ENCODE assay signal across 14 cellular contexts in the genomic region with DNA sequence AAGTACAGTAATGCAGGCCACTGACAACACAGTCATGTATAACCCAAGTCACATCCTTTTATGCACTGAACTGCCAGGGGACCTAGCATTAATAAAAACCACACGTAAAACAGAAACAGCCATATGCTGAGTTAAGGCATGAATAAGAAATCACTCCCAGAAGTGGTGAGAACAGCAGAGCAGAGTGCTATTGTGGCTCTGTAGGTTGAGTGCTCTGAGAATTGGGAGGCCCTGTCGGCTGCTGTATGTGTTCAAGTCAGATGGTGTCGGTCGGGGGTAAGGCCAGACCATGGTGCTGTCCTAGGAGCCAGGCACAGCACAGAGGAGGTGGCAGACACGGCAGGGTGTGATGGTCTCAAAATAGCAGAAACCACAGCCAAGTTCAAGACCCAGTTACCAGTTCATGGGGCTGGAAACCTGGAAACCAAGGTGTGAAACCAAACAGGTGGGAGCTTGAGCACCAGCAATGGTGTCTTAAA.
DNase-seq lines count a peak whose midpoint lies in the region; ATAC-seq and FAIRE-seq lines count a peak whose summit lies in the region.
"Had no signal": no experiment of that assay in that cellular context is flagged by ENCODE, and none has a peak within 500 bp of the region (broad histone marks: within the 10 kb centered on the region; RNA-seq: fewer than 3 reads in every experiment).

No MANE protein-coding gene starts in this region.

- H3K36me3 Mint-ChIP-seq in activated CD8-positive, alpha-beta memory T cell treated with anti-CD3 and anti-CD28 coated beads, Interleukin-2, amount 10 ng/mL, durations not matched to agents 7 days and 5 days, result peaks cover 33% of the 10 kb centered on the region
- H3K36me3 Mint-ChIP-seq: mesothelial cell of epicardium had no signal

- no peak overlapping the region for H3K4me3 Mint-ChIP-seq in activated CD8-positive, alpha-beta memory T cell treated with anti-CD3 and anti-CD28 coated beads, Interleukin-2, amount 10 ng/mL, durations not matched to agents 7 days and 5 days
- H3K4me3 Mint-ChIP-seq: activated T-helper 1 cell treated with anti-CD3 and anti-CD28 coated beads, Interleukin-12 subunit alpha, Interleukin-12 subunit beta, Interleukin-2, Interleukin-4 antibody, amounts not matched to agents 30 ng/mL and 10 ng/mL and 1 ng/mL, durations not matched to agents 14 hours and 24 hours and 36 hours; mesothelial cell of epicardium had no signal

- FAIRE-seq in HTR-8/SVneo (lab: Jason Lieb, UNC), result no peak

- DNase-seq in activated CD8-positive, alpha-beta memory T cell treated with anti-CD3 and anti-CD28 coated beads, Interleukin-2, amount 10 ng/mL, durations not matched to agents 7 days and 5 days, result peak; percentile 63
- no peak for DNase-seq in activated CD8-positive, alpha-beta memory T cell treated with anti-CD3 and anti-CD28 coated beads for 24 hours
- DNase-seq in retina (peak; percentile 13), NCI-H446 (lab: John Stamatoyannopoulos, UW) (no peak), HTR-8/SVneo (ENCODE audit: insufficient read length, low spot score) (no peak), NCI-H187 treated with DMSO at 0.1 percent for 48 hours (lab: John Stamatoyannopoulos, UW) (no peak)
- DNase-seq: colonic mucosa; GDM1; heart left ventricle; stimulated activated naive CD4-positive, alpha-beta T cell treated with Interleukin-2 at 50 U/mL for 16 hours had no signal

- peak overlapping the region; percentile 44 for H3K27ac Mint-ChIP-seq in activated CD8-positive, alpha-beta memory T cell treated with anti-CD3 and anti-CD28 coated beads, Interleukin-2, amount 10 ng/mL, durations not matched to agents 7 days and 5 days
- H3K27ac Mint-ChIP-seq: mesothelial cell of epicardium had no signal

- H3K27me3 Mint-ChIP-seq in activated CD8-positive, alpha-beta memory T cell treated with anti-CD3 and anti-CD28 coated beads, Interleukin-2, amount 10 ng/mL, durations not matched to agents 7 days and 5 days, result no peaks in the 10 kb centered on the region

- CTCF ChIA-PET in activated CD8-positive, alpha-beta memory T cell treated with anti-CD3 and anti-CD28 coated beads, Interleukin-2, amount 10 ng/mL, durations not matched to agents 7 days and 5 days (lab: Charles Lee), result no interaction called here

- H3K4me1 Mint-ChIP-seq in activated CD8-positive, alpha-beta memory T cell treated with anti-CD3 and anti-CD28 coated beads, Interleukin-2, amount 10 ng/mL, durations not matched to agents 7 days and 5 days, result peaks cover 49% of the 10 kb centered on the region
- H3K4me1 Mint-ChIP-seq: mesothelial cell of epicardium had no signal

- ATAC-seq in activated CD8-positive, alpha-beta memory T cell treated with anti-CD3 and anti-CD28 coated beads, Interleukin-2, amount 10 ng/mL, durations not matched to agents 7 days and 5 days, result peak; percentile 83
- ATAC-seq in GM21528 (IDR thresholded peaks at IDR 0.05; ENCODE audit: low FRiP score, unreplicated experiment), result peak; percentile 91
- ATAC-seq in HG03108 (IDR thresholded peaks at IDR 0.05; ENCODE audit: unreplicated experiment), result peak; percentile 86
- ATAC-seq: heart left ventricle had no signal

- peaks cover 4% of the 10 kb centered on the region for H3K9me3 Mint-ChIP-seq in activated CD8-positive, alpha-beta memory T cell treated with anti-CD3 and anti-CD28 coated beads, Interleukin-2, amount 10 ng/mL, durations not matched to agents 7 days and 5 days (ENCODE audit: low read depth)

Comparison
In these comparisons a context has a peak if more than half of its experiments do, and no peak if none do; other contexts are left out.
1. DNase-seq: peak in activated CD8-positive, alpha-beta memory T cell treated with anti-CD3 and anti-CD28 coated beads, Interleukin-2, amount 10 ng/mL, durations not matched to agents 7 days and 5 days (single experiment) and retina (single experiment); none in activated CD8-positive, alpha-beta memory T cell treated with anti-CD3 and anti-CD28 coated beads for 24 hours (single experiment), NCI-H446 (0 of 2), HTR-8/SVneo (single experiment) and NCI-H187 treated with DMSO at 0.1 percent for 48 hours (single experiment).
2. Peak in every context shown above with its lines, with median percentiles within 50 percentile points of each other: ATAC-seq.